Comparison of ENCODE assay signal across 1 cellular context in genomic region chr21:17441370-17441769, GRCh38.
TF ChIP-seq lines count a peak whose summit lies in the region.

No MANE protein-coding gene starts in this region.

TF ChIP-seq in liver, 16 proteins besides CTCF, POLR2A, EP300 and RAD21 (continued from another document):
- TF ChIP-seq FOXA2 (IDR thresholded peaks at IDR 0.05) (peak; percentile 84), YY1 (IDR thresholded peaks at IDR 0.05) (no peak), SP1 (IDR thresholded peaks at IDR 0.05) (peak; percentile 68), TAF1 (conservative IDR thresholded peaks at IDR 0.05) (no peak)
- TF ChIP-seq, protein P1, sequence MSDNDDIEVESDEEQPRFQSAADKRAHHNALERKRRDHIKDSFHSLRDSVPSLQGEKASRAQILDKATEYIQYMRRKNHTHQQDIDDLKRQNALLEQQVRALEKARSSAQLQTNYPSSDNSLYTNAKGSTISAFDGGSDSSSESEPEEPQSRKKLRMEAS (IDR thresholded peaks at IDR 0.05), result peak; percentile 73
